ENCODE assay signal across 9 cellular contexts in the genomic region with DNA sequence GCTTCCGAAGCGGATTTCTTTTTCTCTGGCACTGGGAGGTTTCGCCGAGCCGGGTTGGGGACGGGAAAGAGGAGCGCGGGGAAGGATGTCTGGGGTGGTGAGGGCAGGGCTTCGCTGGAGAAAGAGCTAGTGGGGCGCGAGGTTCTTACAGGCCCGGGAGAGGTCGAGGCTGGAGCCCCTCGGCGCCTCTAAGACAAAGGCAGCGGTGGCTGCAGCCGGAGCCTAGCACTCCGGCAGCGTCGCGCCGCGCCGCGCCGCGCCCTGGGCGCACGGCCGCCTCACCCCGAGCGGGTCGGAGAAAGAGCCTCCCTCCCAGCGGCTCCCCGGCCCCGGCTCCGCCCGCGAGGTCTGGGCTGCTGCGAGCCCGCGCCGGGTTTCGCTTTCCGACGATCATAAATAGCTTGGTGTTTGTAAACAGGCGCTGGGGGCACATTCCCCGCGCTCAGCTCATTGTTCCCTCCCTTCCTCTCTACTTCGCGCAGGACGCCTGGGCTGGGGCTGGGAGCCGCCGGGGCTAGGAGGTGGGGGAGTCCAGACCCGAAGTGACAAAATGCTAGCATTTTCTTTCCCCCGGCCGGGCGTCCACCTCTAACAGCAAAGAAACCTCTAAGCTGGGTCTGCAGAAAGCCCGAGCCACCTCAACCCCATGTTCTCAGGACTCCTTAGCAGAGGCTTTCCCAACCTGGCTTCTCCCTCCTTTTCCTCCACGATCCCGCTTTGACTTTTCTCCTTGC. TPM values are rescaled to one million over a fixed set of nuclear protein-coding genes. Genes with fewer than 3 reads are reported as not detected.
A peak's percentile ranks its signal among the peaks of the same experiment; 100 is the strongest.
DNase-seq lines count a peak whose midpoint lies in the region; ATAC-seq and TF ChIP-seq lines count a peak whose summit lies in the region.
"Had no signal": no experiment of that assay in that cellular context is flagged by ENCODE, and none has a peak within 500 bp of the region (broad histone marks: within the 10 kb centered on the region; RNA-seq: fewer than 3 reads in every experiment).

No MANE protein-coding gene starts in this region.

- DNase-seq in Calu3 (peak; percentile 66), GM23338 (ENCODE audit: low spot score) (peak; percentile 81), NCI-H2029 (lab: John Stamatoyannopoulos, UW) (peak; percentile 51), amniotic epithelial cell (ENCODE audit: low read depth) (peak; percentile 79), right atrium auricular region (ENCODE audit: low spot score) (no peak), pons (ENCODE audit: low spot score) (peak; percentile 57)
- no peak for DNase-seq in stimulated activated CD8-positive, alpha-beta memory T cell treated with anti-CD3 and anti-CD28 coated beads, Interleukin-4, amount 100 ng/mL, for 48 hours
- DNase-seq in activated CD4-positive, CD25-positive, alpha-beta regulatory T cell (lab: John Stamatoyannopoulos, UW): no peak

- no peak for TF ChIP-seq CTCF in Calu3 (IDR thresholded peaks at IDR 0.05; ENCODE audit: unreplicated experiment)
- TF ChIP-seq CTCF in GM23338 (conservative IDR thresholded peaks at IDR 0.05; ENCODE audit: low read depth in 2 of 2): no peak
- no peak for TF ChIP-seq CTCF in right atrium auricular region (IDR thresholded peaks at IDR 0.05)

- H3K4me1 Mint-ChIP-seq in Calu3 (ENCODE audit: low read depth, unreplicated experiment) (peaks cover 19% of the 10 kb centered on the region), GM23338 (peaks cover 57% of the 10 kb centered on the region)

- intact Hi-C loops in Calu3 (cut with micrococcal nuclease; ENCODE audit: unreplicated experiment): loop anchor here (1.0 to 10.0 kb wide), 6 partner anchors 139 to 1413 kb away; a partner anchor contains a TSS

- peak overlapping the region; percentile 99 for H2AFZ ChIP-seq in GM23338

- no TSS peak for BruUV-seq in Calu3 (replicated peaks; lab: Mats Ljungman, UMichigan)

- H3K9me3 Mint-ChIP-seq in Calu3 (ENCODE audit: low read depth, unreplicated experiment): no peaks in the 10 kb centered on the region
- peaks cover 3% of the 10 kb centered on the region; the same call in 1 of the 3 replicates for H3K9me3 Mint-ChIP-seq in GM23338

- H3K27ac ChIP-seq in GM23338 (ENCODE audit: low read depth) (no peak overlapping the region), right atrium auricular region (peak overlapping the region; percentile 89 to 94)

- H4K20me1 ChIP-seq in GM23338 (replicated peaks; ENCODE audit: insufficient read depth): peaks cover 19% of the 10 kb centered on the region; the same call in 1 of the 2 replicates

- H3K4me1 ChIP-seq in GM23338 (ENCODE audit: insufficient read depth): peaks cover 66% of the 10 kb centered on the region
- peaks cover 0 to 19% of the 10 kb centered on the region in 2 donors for H3K4me1 ChIP-seq in right atrium auricular region

- H3K27ac Mint-ChIP-seq in Calu3 (ENCODE audit: unreplicated experiment) (peak overlapping the region; percentile 75), GM23338 (no peak overlapping the region)

- peak overlapping the region; percentile 74 for H3K4me3 Mint-ChIP-seq in Calu3 (ENCODE audit: low read depth, unreplicated experiment)
- H3K4me3 Mint-ChIP-seq in GM23338: peak overlapping the region; percentile 86

- no peaks in the 10 kb centered on the region for H3K27me3 Mint-ChIP-seq in Calu3 (ENCODE audit: unreplicated experiment)
- H3K27me3 Mint-ChIP-seq in GM23338 (ENCODE audit: insufficient read depth, low read depth, poor library complexity): peaks cover 97% of the 10 kb centered on the region

- ATAC-seq in GM23338: peak; percentile 59

- H3K4me3 ChIP-seq in GM23338 (peak overlapping the region; percentile 82), right atrium auricular region (peak overlapping the region; percentile 62 to 76)

- no peaks in the 10 kb centered on the region for H3K9me3 ChIP-seq in right atrium auricular region

- H3K27me3 ChIP-seq in GM23338 (ENCODE audit: insufficient read depth) (peaks cover 98% of the 10 kb centered on the region), right atrium auricular region (no peaks in the 10 kb centered on the region)

- H3F3A ChIP-seq in GM23338 (replicated peaks; ENCODE audit: low read depth): peaks cover 32% of the 10 kb centered on the region

- no peaks in the 10 kb centered on the region for H3K79me2 ChIP-seq in GM23338 (replicated peaks; ENCODE audit: insufficient read depth)

- no peaks in the 10 kb centered on the region for H3K36me3 ChIP-seq in GM23338 (ENCODE audit: insufficient read depth)
- no peaks in the 10 kb centered on the region for H3K36me3 ChIP-seq in right atrium auricular region

- CTCF ChIA-PET in Calu3 (lab: Charles Lee): interaction anchor here (0.8 to 2.1 kb wide), 4 partner anchors 142 to 1597 kb away, joined by 3 to 13 read pairs (median 3); no protein-coding TSS in a partner anchor

- peaks cover 35% of the 10 kb centered on the region for H3K36me3 Mint-ChIP-seq in Calu3 (ENCODE audit: insufficient read depth, unreplicated experiment)
- no peaks in the 10 kb centered on the region; the same call in 2 of the 3 replicates for H3K36me3 Mint-ChIP-seq in GM23338 (ENCODE audit: low read depth)

- peak overlapping the region; percentile 98 for H3K4me2 ChIP-seq in GM23338

- H3K9me2 ChIP-seq in GM23338 (ENCODE audit: insufficient read depth): no peaks in the 10 kb centered on the region

TF ChIP-seq in GM23338, 12 proteins besides CTCF, POLR2A, EP300 and RAD21 (continues in another document):
- TF ChIP-seq ZNF331 (CRISPR knock-in tag; IDR thresholded peaks at IDR 0.05; ENCODE audit: low read depth) (no peak), EZH2phosphoT487 (IDR thresholded peaks at IDR 0.05; ENCODE audit: unreplicated experiment) (peak; percentile 68), JUNB (IDR thresholded peaks at IDR 0.05; ENCODE audit: unreplicated experiment) (no peak), ZNF114 (CRISPR knock-in tag; IDR thresholded peaks at IDR 0.05) (no peak), CREB1 (CRISPR knock-in tag; IDR thresholded peaks at IDR 0.05; ENCODE audit: low read depth) (no peak), NANOG (IDR thresholded peaks at IDR 0.05; ENCODE audit: borderline replicate concordance) (no peak), EZH2 (IDR thresholded peaks at IDR 0.05; ENCODE audit: low read depth, unreplicated experiment) (peak; percentile 15), POLR2AphosphoS5 (IDR thresholded peaks at IDR 0.05; ENCODE audit: low read depth) (no peak), STAT1 (IDR thresholded peaks at IDR 0.05; ENCODE audit: unreplicated experiment) (no peak)
- TF ChIP-seq, protein P1, sequence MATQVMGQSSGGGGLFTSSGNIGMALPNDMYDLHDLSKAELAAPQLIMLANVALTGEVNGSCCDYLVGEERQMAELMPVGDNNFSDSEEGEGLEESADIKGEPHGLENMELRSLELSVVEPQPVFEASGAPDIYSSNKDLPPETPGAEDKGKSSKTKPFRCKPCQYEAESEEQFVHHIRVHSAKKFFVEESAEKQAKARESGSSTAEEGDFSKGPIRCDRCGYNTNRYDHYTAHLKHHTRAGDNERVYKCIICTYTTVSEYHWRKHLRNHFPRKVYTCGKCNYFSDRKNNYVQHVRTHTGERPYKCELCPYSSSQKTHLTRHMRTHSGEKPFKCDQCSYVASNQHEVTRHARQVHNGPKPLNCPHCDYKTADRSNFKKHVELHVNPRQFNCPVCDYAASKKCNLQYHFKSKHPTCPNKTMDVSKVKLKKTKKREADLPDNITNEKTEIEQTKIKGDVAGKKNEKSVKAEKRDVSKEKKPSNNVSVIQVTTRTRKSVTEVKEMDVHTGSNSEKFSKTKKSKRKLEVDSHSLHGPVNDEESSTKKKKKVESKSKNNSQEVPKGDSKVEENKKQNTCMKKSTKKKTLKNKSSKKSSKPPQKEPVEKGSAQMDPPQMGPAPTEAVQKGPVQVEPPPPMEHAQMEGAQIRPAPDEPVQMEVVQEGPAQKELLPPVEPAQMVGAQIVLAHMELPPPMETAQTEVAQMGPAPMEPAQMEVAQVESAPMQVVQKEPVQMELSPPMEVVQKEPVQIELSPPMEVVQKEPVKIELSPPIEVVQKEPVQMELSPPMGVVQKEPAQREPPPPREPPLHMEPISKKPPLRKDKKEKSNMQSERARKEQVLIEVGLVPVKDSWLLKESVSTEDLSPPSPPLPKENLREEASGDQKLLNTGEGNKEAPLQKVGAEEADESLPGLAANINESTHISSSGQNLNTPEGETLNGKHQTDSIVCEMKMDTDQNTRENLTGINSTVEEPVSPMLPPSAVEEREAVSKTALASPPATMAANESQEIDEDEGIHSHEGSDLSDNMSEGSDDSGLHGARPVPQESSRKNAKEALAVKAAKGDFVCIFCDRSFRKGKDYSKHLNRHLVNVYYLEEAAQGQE (IDR thresholded peaks at IDR 0.05; ENCODE audit: unreplicated experiment): no peak
- TF ChIP-seq, protein P2, sequence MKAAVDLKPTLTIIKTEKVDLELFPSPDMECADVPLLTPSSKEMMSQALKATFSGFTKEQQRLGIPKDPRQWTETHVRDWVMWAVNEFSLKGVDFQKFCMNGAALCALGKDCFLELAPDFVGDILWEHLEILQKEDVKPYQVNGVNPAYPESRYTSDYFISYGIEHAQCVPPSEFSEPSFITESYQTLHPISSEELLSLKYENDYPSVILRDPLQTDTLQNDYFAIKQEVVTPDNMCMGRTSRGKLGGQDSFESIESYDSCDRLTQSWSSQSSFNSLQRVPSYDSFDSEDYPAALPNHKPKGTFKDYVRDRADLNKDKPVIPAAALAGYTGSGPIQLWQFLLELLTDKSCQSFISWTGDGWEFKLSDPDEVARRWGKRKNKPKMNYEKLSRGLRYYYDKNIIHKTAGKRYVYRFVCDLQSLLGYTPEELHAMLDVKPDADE (IDR thresholded peaks at IDR 0.05): no peak

RNA-seq across cellular contexts. Expression of a gene that starts 0.8 kb away (rescaled TPM):
- total RNA-seq in Calu3 (2022) (8.1 and 11.5 TPM in 2 replicates), right atrium auricular region (10 to 100 TPM; 13.6 to 16.7 TPM)
- 0.28 TPM in 1 of 2 replicates, not detected in the other for total RNA-seq in GM23338 (2014; rRNA removed; shearing (Covaris generic))
- polyA plus RNA-seq in GM23338 (2016; fragmentation: Nextera tagmentation; extraction: Ambion mirVana): 0.16 TPM in 1 of 2 replicates, not detected in the other
- total RNA-seq: activated CD8-positive, alpha-beta memory T cell treated with anti-CD3 and anti-CD28 coated beads for 36 hours had no signal

Comparison
In these comparisons a context has a peak if more than half of its experiments do, and no peak if none do; other contexts are left out.
1. DNase-seq: peak in Calu3 (single experiment), GM23338 (single experiment), NCI-H2029 (single experiment), amniotic epithelial cell (single experiment) and pons (single experiment); none in right atrium auricular region (single experiment), stimulated activated CD8-positive, alpha-beta memory T cell treated with anti-CD3 and anti-CD28 coated beads, Interleukin-4, amount 100 ng/mL, for 48 hours (single experiment) and activated CD4-positive, CD25-positive, alpha-beta regulatory T cell (0 of 4).